ENCODE assay signal across 8 cellular contexts in the genomic region with DNA sequence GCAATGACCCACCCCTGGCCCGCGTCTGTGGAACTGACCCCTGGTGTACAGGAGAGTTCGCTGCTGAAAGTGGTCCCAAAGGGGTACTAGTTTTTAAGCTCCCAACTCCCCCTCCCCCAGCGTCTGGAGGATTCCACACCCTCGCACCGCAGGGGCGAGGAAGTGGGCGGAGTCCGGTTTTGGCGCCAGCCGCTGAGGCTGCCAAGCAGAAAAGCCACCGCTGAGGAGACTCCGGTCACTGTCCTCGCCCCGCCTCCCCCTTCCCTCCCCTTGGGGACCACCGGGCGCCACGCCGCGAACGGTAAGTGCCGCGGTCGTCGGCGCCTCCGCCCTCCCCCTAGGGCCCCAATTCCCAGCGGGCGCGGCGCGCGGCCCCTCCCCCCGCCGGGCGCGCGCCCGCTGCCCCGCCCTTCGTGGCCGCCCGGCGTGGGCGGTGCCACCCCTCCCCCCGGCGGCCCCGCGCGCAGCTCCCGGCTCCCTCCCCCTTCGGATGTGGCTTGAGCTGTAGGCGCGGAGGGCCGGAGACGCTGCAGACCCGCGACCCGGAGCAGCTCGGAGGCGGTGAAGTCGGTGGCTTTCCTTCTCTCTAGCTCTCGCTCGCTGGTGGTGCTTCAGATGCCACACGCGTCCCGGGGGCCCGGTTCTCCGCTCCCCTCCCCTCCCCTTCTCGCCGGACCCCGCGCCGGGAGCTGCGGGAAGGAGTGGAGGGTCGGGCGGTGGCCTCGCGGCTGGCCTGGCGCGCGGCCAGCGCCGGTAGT. TPM values are rescaled to one million over a fixed set of nuclear protein-coding genes. Genes with fewer than 3 reads are reported as not detected.
DNase-seq lines count a peak whose midpoint lies in the region; ATAC-seq, FAIRE-seq and TF ChIP-seq lines count a peak whose summit lies in the region.

A gene (plus strand): TSS at position 485 of the 758 bp plus-strand sequence. CDS start 1,254 bp downstream, outside the sequence.

- peak within 1 kb of the TSS; percentile 87 for H3K4me2 ChIP-seq in HepG2 (ENCODE audit: low read depth, low read length)

- ATAC-seq in GM19372 (IDR thresholded peaks at IDR 0.05; ENCODE audit: low read depth, unreplicated experiment) (peak; percentile 41), HG03520 (IDR thresholded peaks at IDR 0.05; ENCODE audit: unreplicated experiment) (peak; percentile 33), HepG2 (peak; percentile 66)

- BruUV-seq in HepG2 (replicated peaks; lab: Mats Ljungman, UMichigan), result no TSS peak

- FAIRE-seq in HepG2 (lab: Jason Lieb, UNC), result no peak

- H3K27ac ChIP-seq in HepG2 (ENCODE audit: extremely low read length, insufficient read depth, low read length), result peak within 1 kb of the TSS; percentile 99

- TF ChIP-seq EP300 in HepG2 (IDR thresholded peaks at IDR 0.05; ENCODE audit: low read depth in 2 of 2, low read length in 2 of 2), result no peak
- TF ChIP-seq EP300 in HepG2 (CRISPR knock-in tag; IDR thresholded peaks at IDR 0.05; ENCODE audit: borderline replicate concordance), result no peak

- DNase-seq in C1 segment of cervical spinal cord (lab: John Stamatoyannopoulos, UW) (peak; percentile 72 to 95 (median 91)), NCI-H748 treated with DMSO at 0.1 percent for 48 hours (lab: John Stamatoyannopoulos, UW) (peak; percentile 95), dermis blood vessel endothelial cell (peak; percentile 87), HepG2 (ENCODE audit: low spot score) (peak; percentile 83)
- peak; percentile 73 to 86 for DNase-seq in activated CD4-positive, alpha-beta T cell treated with anti-CD3 and anti-CD28 coated beads, Interleukin-2, amount 50 U/mL, for 24 hours (ENCODE audit: low read depth in 1 of 2, low spot score in 1 of 2)
- DNase-seq in stimulated activated CD4-positive, alpha-beta T cell treated with anti-CD3 and anti-CD28 coated beads, Interleukin-4, amount 100 ng/mL, for 1 hour, result peak; percentile 82

- H3K4me1 ChIP-seq in HepG2 (ENCODE audit: insufficient read depth, low read length), result peaks cover 43% of the 10 kb centered on the region

- peak; percentile 90 to 91 for TF ChIP-seq POLR2A in HepG2 (IDR thresholded peaks at IDR 0.05; ENCODE audit: insufficient read depth in 1 of 2, low read depth in 2 of 2, low read length in 2 of 2)

- H3K27me3 ChIP-seq in HepG2 (ENCODE audit: control insufficient read depth in 1 of 2, insufficient read depth in 2 of 2, low read length in 2 of 2), result no peaks in the 10 kb centered on the region; a peak in 1 of 5 replicates

- peak within 1 kb of the TSS; percentile 100 for H3K9ac ChIP-seq in HepG2 (ENCODE audit: insufficient read depth, low read depth, low read length)

- no peak for TF ChIP-seq RAD21 in HepG2 (CRISPR knock-in tag; IDR thresholded peaks at IDR 0.05)

- no peak within 1 kb of the TSS for H2AFZ ChIP-seq in HepG2 (ENCODE audit: low read length)

- peaks cover 5 to 20% of the 10 kb centered on the region in 2 experiments for H3K36me3 ChIP-seq in HepG2 (replicated peaks in 1 of 2; ENCODE audit: control insufficient read depth in 1 of 2, insufficient read depth in 2 of 2, low read length in 2 of 2)

- intact Hi-C loops in HepG2 (cut with micrococcal nuclease; ENCODE audit: unreplicated experiment), result loop anchor here (5.0 kb wide), 3 partner anchors 91 to 166 kb away; a partner anchor contains a TSS

- peak within 1 kb of the TSS; percentile 99 for H3K4me3 ChIP-seq in HepG2 (replicated peaks in 1 of 3; ENCODE audit: insufficient read depth in 1 of 3, low read depth in 2 of 3, low read length in 3 of 3)

- peaks cover 66% of the 10 kb centered on the region for H4K20me1 ChIP-seq in HepG2 (ENCODE audit: insufficient read depth, low read length)

- H3K9me3 ChIP-seq in HepG2 (ENCODE audit: low read length), result no peaks in the 10 kb centered on the region

- whole genome bisulfite sequencing in HepG2 (ENCODE audit: low lambda C conversion rate), result 0% methylated on average over 3 of the region's 84 CpGs

- in situ Hi-C loops in HepG2 (cut with HindIII; ENCODE audit: extremely low pct_ligation_motif_present, low pct_unique_long_range_greater_than_20kb), result loop anchor here (10.0 kb wide), 1 partner anchor 163 kb away; no protein-coding TSS in a partner anchor

- TF ChIP-seq CTCF in HepG2 (CRISPR knock-in tag; IDR thresholded peaks at IDR 0.05), result no peak

- H3K79me2 ChIP-seq in HepG2 (ENCODE audit: insufficient read depth, low read length), result peaks cover 89% of the 10 kb centered on the region

- CTCF ChIA-PET in HepG2 (lab: Yijun Ruan, JAX; ENCODE audit: low intra/inter-chr PET ratio, low total read pairs), result no interaction called here

- POLR2A ChIA-PET in HepG2 (lab: Yijun Ruan, JAX), result interaction anchor here (0.7 to 5.8 kb wide), 11 partner anchors 9 to 161 kb away, joined by 4 to 40 read pairs (median 6); a partner anchor contains a TSS

TF ChIP-seq in HepG2, 621 proteins besides CTCF, POLR2A, EP300 and RAD21 (continues in another document):
- TF ChIP-seq ZSCAN30 (CRISPR knock-in tag; IDR thresholded peaks at IDR 0.05) (no peak; the same call in 1 of the 2 replicates), NR2C2 (CRISPR knock-in tag; IDR thresholded peaks at IDR 0.05; ENCODE audit: borderline replicate concordance) (peak; percentile 16; the same call in 1 of the 2 replicates), YY1 (IDR thresholded peaks at IDR 0.05; ENCODE audit: insufficient read depth, insufficient replicate concordance, low read depth, low read length) (peak; percentile 67), ZC3H4 (CRISPR knock-in tag; IDR thresholded peaks at IDR 0.05; ENCODE audit: borderline replicate concordance) (peak; percentile 75; the same call in 1 of the 2 replicates), CREB1 (IDR thresholded peaks at IDR 0.05) (no peak), CREB1 (CRISPR knock-in tag; IDR thresholded peaks at IDR 0.05) (no peak), MZF1 (CRISPR knock-in tag; IDR thresholded peaks at IDR 0.05; ENCODE audit: borderline replicate concordance) (no peak), ZSCAN29 (CRISPR knock-in tag; conservative IDR thresholded peaks at IDR 0.05) (peak; percentile 26; the same call in 1 of the 2 replicates), HOXA9 (CRISPR knock-in tag; IDR thresholded peaks at IDR 0.05; ENCODE audit: borderline replicate concordance) (peak; percentile 63; the same call in 1 of the 2 replicates), ZNF124 (CRISPR knock-in tag; IDR thresholded peaks at IDR 0.05) (0 out of 2 replicates have a peak, but pooled peaks have one; percentile 37), ARNTL (CRISPR knock-in tag; IDR thresholded peaks at IDR 0.05) (0 out of 2 replicates have a peak, but pooled peaks have one; percentile 29)
- TF ChIP-seq, protein P1, sequence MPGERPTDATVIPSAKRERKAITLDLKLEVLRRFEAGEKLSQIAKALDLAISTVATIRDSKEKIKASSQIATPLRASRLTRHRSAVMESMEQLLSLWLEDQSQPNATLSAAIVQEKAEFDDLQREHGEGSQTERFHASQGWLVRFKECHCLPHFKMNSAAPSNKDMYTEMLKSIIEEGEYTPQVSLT (CRISPR knock-in tag; IDR thresholded peaks at IDR 0.05; ENCODE audit: borderline replicate concordance, low read depth), result no peak
- TF ChIP-seq, protein P2, sequence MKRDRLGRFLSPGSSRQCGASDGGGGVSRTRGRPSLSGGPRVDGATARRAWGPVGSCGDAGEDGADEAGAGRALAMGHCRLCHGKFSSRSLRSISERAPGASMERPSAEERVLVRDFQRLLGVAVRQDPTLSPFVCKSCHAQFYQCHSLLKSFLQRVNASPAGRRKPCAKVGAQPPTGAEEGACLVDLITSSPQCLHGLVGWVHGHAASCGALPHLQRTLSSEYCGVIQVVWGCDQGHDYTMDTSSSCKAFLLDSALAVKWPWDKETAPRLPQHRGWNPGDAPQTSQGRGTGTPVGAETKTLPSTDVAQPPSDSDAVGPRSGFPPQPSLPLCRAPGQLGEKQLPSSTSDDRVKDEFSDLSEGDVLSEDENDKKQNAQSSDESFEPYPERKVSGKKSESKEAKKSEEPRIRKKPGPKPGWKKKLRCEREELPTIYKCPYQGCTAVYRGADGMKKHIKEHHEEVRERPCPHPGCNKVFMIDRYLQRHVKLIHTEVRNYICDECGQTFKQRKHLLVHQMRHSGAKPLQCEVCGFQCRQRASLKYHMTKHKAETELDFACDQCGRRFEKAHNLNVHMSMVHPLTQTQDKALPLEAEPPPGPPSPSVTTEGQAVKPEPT (CRISPR knock-in tag; IDR thresholded peaks at IDR 0.05; ENCODE audit: low read depth), result no peak

RNA-seq across cellular contexts. Expression of the gene that starts here (rescaled TPM):
- total RNA-seq in dermis blood vessel endothelial cell (154 and 176 TPM in 2 replicates), HepG2 (2016; rRNA removed; fragmentation: Illumina TruSeq; extraction: Trizol) (249 and 355 TPM in 2 replicates)
- total RNA-seq in HepG2 (2016; cell fraction: cytosol; rRNA removed; fragmentation: Illumina TruSeq; extraction: Trizol; ENCODE audit: low read depth), result 79.1 and 86.5 TPM in 2 replicates
- 257 and 354 TPM in 2 replicates for total RNA-seq in HepG2 (2016; cell fraction: insoluble cytoplasmic fraction; rRNA removed; fragmentation: Illumina TruSeq; extraction: Trizol)
- 129 and 141 TPM in 2 replicates for total RNA-seq in HepG2 (2016; cell fraction: membrane; rRNA removed; fragmentation: Illumina TruSeq; extraction: Trizol)
- total RNA-seq in HepG2 (2016; cell fraction: nucleus; rRNA removed; fragmentation: Illumina TruSeq; extraction: Trizol), result 151 and 169 TPM in 2 replicates
- polyA plus RNA-seq in HepG2 (2011; rRNA removed), result 36.3 and 53.9 TPM in 2 replicates
- 17.4 and 18.2 TPM in 2 replicates for polyA plus RNA-seq in HepG2 (2011; cell fraction: cytosol; rRNA removed)
- polyA plus RNA-seq in HepG2 (2011; cell fraction: nucleus; rRNA removed), result 60.4 and 70.5 TPM in 2 replicates
- 123 and 165 TPM in 2 replicates for polyA plus RNA-seq in HepG2 (2012)
- 76.0 and 83.8 TPM in 2 replicates for polyA plus RNA-seq in HepG2 (2016; cell fraction: cytosol; fragmentation: Illumina TruSeq; extraction: Trizol; ENCODE audit: low read depth)
- 424 and 453 TPM in 2 replicates for polyA plus RNA-seq in HepG2 (2016; cell fraction: insoluble cytoplasmic fraction; fragmentation: Illumina TruSeq; extraction: Trizol; ENCODE audit: low read depth)
- 117 TPM in 2 replicates for polyA plus RNA-seq in HepG2 (2016; cell fraction: membrane; fragmentation: Illumina TruSeq; extraction: Trizol; ENCODE audit: low read depth)
- 228 and 229 TPM in 2 replicates for polyA plus RNA-seq in HepG2 (2016; cell fraction: nucleus; fragmentation: Illumina TruSeq; extraction: Trizol; ENCODE audit: insufficient read depth, low read depth)
- 10.5 and 24.1 TPM in 2 replicates for polyA minus RNA-seq in HepG2 (2011; rRNA and poly(A)+ RNA removed; ENCODE audit: low replicate concordance)
- polyA minus RNA-seq in HepG2 (2011; cell fraction: cytosol; rRNA and poly(A)+ RNA removed), result 15.5 and 20.0 TPM in 2 replicates
- polyA minus RNA-seq in HepG2 (2011; cell fraction: nucleus; rRNA and poly(A)+ RNA removed), result 110 and 122 TPM in 2 replicates

Comparison
In these comparisons a context has a peak if more than half of its experiments do, and no peak if none do; other contexts are left out.
1. Peak in every context shown above with its lines: DNase-seq, ATAC-seq, H3K4me3 ChIP-seq and H3K27ac ChIP-seq.